Comparison of ENCODE assay signal across 8 cellular contexts in genomic region chr11:93784935-93785360, GRCh38. TPM values are rescaled to one million over a fixed set of nuclear protein-coding genes. Genes with fewer than 3 reads are reported as not detected.
DNase-seq lines count a peak whose midpoint lies in the region; ATAC-seq lines count a peak whose summit lies in the region.

No MANE protein-coding gene starts in this region.

- H3K4me3 ChIP-seq in iPS-15b (ENCODE audit: low read depth, low read length): peak overlapping the region; percentile 93

- peak overlapping the region; percentile 97 for H3K4me3 Mint-ChIP-seq in activated T-helper 17 cell treated with anti-CD3 and anti-CD28 coated beads, Interleukin-2, amount 50 U/mL, for 72 hours
- peak overlapping the region; percentile 92 for H3K4me3 Mint-ChIP-seq in stimulated activated effector memory CD8-positive, alpha-beta T cell treated with anti-CD3 and anti-CD28 coated beads, Interleukin-12 subunit alpha, Interleukin-12 subunit beta, amount 100 ng/mL, for 72 hours

- peak; percentile 21 for ATAC-seq in GM19463 (IDR thresholded peaks at IDR 0.05; ENCODE audit: unreplicated experiment)
- peak; percentile 23 for ATAC-seq in HG03469 (IDR thresholded peaks at IDR 0.05; ENCODE audit: unreplicated experiment)
- ATAC-seq in activated T-helper 17 cell treated with anti-CD3 and anti-CD28 coated beads, Interleukin-2, amount 50 U/mL, for 72 hours (replicated peaks): peak; percentile 41
- peak; percentile 58 for ATAC-seq in stimulated activated effector memory CD8-positive, alpha-beta T cell treated with anti-CD3 and anti-CD28 coated beads, Interleukin-12 subunit alpha, Interleukin-12 subunit beta, amount 100 ng/mL, for 72 hours

- peaks cover 15% of the 10 kb centered on the region for H3K4me1 Mint-ChIP-seq in activated T-helper 17 cell treated with anti-CD3 and anti-CD28 coated beads, Interleukin-2, amount 50 U/mL, for 72 hours
- peaks cover 46% of the 10 kb centered on the region for H3K4me1 Mint-ChIP-seq in stimulated activated effector memory CD8-positive, alpha-beta T cell treated with anti-CD3 and anti-CD28 coated beads, Interleukin-12 subunit alpha, Interleukin-12 subunit beta, amount 100 ng/mL, for 72 hours

- in situ Hi-C loops in G401 (cut with HindIII; ENCODE audit: low sequenced_read_pairs): no loop called here

- H3K27me3 ChIP-seq in iPS-15b (ENCODE audit: control insufficient read depth, insufficient read depth, low read length): no peaks in the 10 kb centered on the region

- H3K36me3 Mint-ChIP-seq in activated T-helper 17 cell treated with anti-CD3 and anti-CD28 coated beads, Interleukin-2, amount 50 U/mL, for 72 hours (ENCODE audit: low read depth): peaks cover 63% of the 10 kb centered on the region
- H3K36me3 Mint-ChIP-seq in stimulated activated effector memory CD8-positive, alpha-beta T cell treated with anti-CD3 and anti-CD28 coated beads, Interleukin-12 subunit alpha, Interleukin-12 subunit beta, amount 100 ng/mL, for 72 hours: peaks cover 60% of the 10 kb centered on the region

- DNase-seq in GM03348 (ENCODE audit: low spot score): peak; percentile 16
- peak in 1 of 2 donors; percentile 81 for DNase-seq in stimulated activated effector memory CD8-positive, alpha-beta T cell treated with anti-CD3 and anti-CD28 coated beads, Interleukin-12 subunit alpha, Interleukin-12 subunit beta, amount 100 ng/mL, for 72 hours (ENCODE audit: low spot score in 2 of 2)
- no peak for DNase-seq in AML-193 (lab: John Stamatoyannopoulos, UW)
- no peak for DNase-seq in G401 (ENCODE audit: low spot score)

- no peaks in the 10 kb centered on the region for H3K27me3 Mint-ChIP-seq in activated T-helper 17 cell treated with anti-CD3 and anti-CD28 coated beads, Interleukin-2, amount 50 U/mL, for 72 hours

- no peaks in the 10 kb centered on the region for H3K9me3 ChIP-seq in iPS-15b (ENCODE audit: control insufficient read depth, insufficient read depth, low read length)

- peak overlapping the region; percentile 92 for H3K27ac Mint-ChIP-seq in activated T-helper 17 cell treated with anti-CD3 and anti-CD28 coated beads, Interleukin-2, amount 50 U/mL, for 72 hours
- H3K27ac Mint-ChIP-seq in stimulated activated effector memory CD8-positive, alpha-beta T cell treated with anti-CD3 and anti-CD28 coated beads, Interleukin-12 subunit alpha, Interleukin-12 subunit beta, amount 100 ng/mL, for 72 hours: peak overlapping the region; percentile 91

- H3K4me1 ChIP-seq in iPS-15b (ENCODE audit: control insufficient read depth, insufficient read depth, low read length): peaks cover 2% of the 10 kb centered on the region

- no peaks in the 10 kb centered on the region for H3K9me3 Mint-ChIP-seq in activated T-helper 17 cell treated with anti-CD3 and anti-CD28 coated beads, Interleukin-2, amount 50 U/mL, for 72 hours
- no peaks in the 10 kb centered on the region for H3K9me3 Mint-ChIP-seq in stimulated activated effector memory CD8-positive, alpha-beta T cell treated with anti-CD3 and anti-CD28 coated beads, Interleukin-12 subunit alpha, Interleukin-12 subunit beta, amount 100 ng/mL, for 72 hours

- H3K36me3 ChIP-seq in iPS-15b (ENCODE audit: control insufficient read depth, insufficient read depth, low read length): peaks cover 5% of the 10 kb centered on the region

- peak overlapping the region; percentile 97 for H3K9ac ChIP-seq in iPS-15b (ENCODE audit: low read depth, low read length)

RNA-seq across cellular contexts. Expression of gene MED17, which starts 0.9 kb away (rescaled TPM):
- total RNA-seq in activated T-helper 17 cell treated with anti-CD3 and anti-CD28 coated beads, Interleukin-2, amount 50 U/mL, for 72 hours: 10 to 100 TPM; 38.7 to 42.3 TPM
- 34.2 and 38.6 TPM in 2 replicates for total RNA-seq in G401 (2014; rRNA removed; shearing (Covaris generic))

RNA-seq across cellular contexts. Expression of gene C11orf54, which starts 43.5 kb away (rescaled TPM):
- 10 to 100 TPM; 27.2 to 51.7 TPM for total RNA-seq in activated T-helper 17 cell treated with anti-CD3 and anti-CD28 coated beads, Interleukin-2, amount 50 U/mL, for 72 hours
- 10.7 and 21.2 TPM in 2 replicates for total RNA-seq in G401 (2014; rRNA removed; shearing (Covaris generic))

RNA-seq across cellular contexts. Expression of gene TAF1D, which starts 43.7 kb away (rescaled TPM):
- total RNA-seq in activated T-helper 17 cell treated with anti-CD3 and anti-CD28 coated beads, Interleukin-2, amount 50 U/mL, for 72 hours: 100 to 1,000 TPM; 262 to 270 TPM
- 108 and 182 TPM in 2 replicates for total RNA-seq in G401 (2014; rRNA removed; shearing (Covaris generic))
